ENCODE assay signal across 16 cellular contexts in genomic region chr5:136149891-136150290, GRCh38. TPM values are rescaled to one million over a fixed set of nuclear protein-coding genes. Genes with fewer than 3 reads are reported as not detected.
"Had no signal": no experiment of that assay in that cellular context is flagged by ENCODE, and none has a peak within 500 bp of the region (broad histone marks: within the 10 kb centered on the region; RNA-seq: fewer than 3 reads in every experiment).

No MANE protein-coding gene starts in this region.

- DNase-seq: activated CD4-positive, alpha-beta T cell treated with anti-CD3 and anti-CD28 coated beads for 4 hours; activated CD8-positive, alpha-beta T cell treated with anti-CD3 and anti-CD28 coated beads for 36 hours; activated gamma-delta T cell treated with Interleukin-2 at 50 U/mL for 16 hours; activated T-cell treated with anti-CD3 and anti-CD28 coated beads, Interleukin-2, amount 50 U/mL, for 72 hours; amygdala; foreskin keratinocyte; glutamatergic neuron; lower lobe of right lung had no signal

- H3K27ac ChIP-seq: coronary artery, esophagus muscularis mucosa, foreskin keratinocyte, lower lobe of right lung had no signal

- FAIRE-seq: TTC549, urothelium cell line had no signal

- H3K4me3 ChIP-seq: coronary artery, esophagus muscularis mucosa, lower lobe of right lung had no signal

- H3K9me3 ChIP-seq: esophagus muscularis mucosa, lower lobe of right lung had no signal

- ATAC-seq: activated CD8-positive, alpha-beta T cell treated with anti-CD3 and anti-CD28 coated beads for 36 hours; activated T-cell treated with anti-CD3 and anti-CD28 coated beads, Interleukin-2, amount 50 U/mL, for 72 hours; foreskin keratinocyte; lower lobe of right lung; stimulated activated memory B cell treated with anti-CD40 and anti-IgM and Interleukin-4, amounts not matched to agents 10 μg/mL and 1 μg/mL and 100 μg/mL, for 72 hours; WTC11 had no signal

- H3K27me3 ChIP-seq: esophagus muscularis mucosa, foreskin keratinocyte had no signal

RNA-seq across cellular contexts. Expression of gene SMIM32, which starts 43.1 kb away (rescaled TPM):
- total RNA-seq: activated CD8-positive, alpha-beta T cell treated with anti-CD3 and anti-CD28 coated beads for 36 hours; activated T-cell treated with anti-CD3 and anti-CD28 coated beads, Interleukin-2, amount 50 U/mL, for 72 hours; esophagus muscularis mucosa; foreskin keratinocyte; lower lobe of right lung; osteoblast; T-helper 2 cell treated with Interferon-gamma antibody and Interleukin-4, amounts not matched to agents 100 ng/mL and 5 ng/mL, for 36 hours had no signal
- polyA plus RNA-seq: foreskin keratinocyte had no signal
